Comparison of ENCODE assay signal across 8 cellular contexts in the genomic region with DNA sequence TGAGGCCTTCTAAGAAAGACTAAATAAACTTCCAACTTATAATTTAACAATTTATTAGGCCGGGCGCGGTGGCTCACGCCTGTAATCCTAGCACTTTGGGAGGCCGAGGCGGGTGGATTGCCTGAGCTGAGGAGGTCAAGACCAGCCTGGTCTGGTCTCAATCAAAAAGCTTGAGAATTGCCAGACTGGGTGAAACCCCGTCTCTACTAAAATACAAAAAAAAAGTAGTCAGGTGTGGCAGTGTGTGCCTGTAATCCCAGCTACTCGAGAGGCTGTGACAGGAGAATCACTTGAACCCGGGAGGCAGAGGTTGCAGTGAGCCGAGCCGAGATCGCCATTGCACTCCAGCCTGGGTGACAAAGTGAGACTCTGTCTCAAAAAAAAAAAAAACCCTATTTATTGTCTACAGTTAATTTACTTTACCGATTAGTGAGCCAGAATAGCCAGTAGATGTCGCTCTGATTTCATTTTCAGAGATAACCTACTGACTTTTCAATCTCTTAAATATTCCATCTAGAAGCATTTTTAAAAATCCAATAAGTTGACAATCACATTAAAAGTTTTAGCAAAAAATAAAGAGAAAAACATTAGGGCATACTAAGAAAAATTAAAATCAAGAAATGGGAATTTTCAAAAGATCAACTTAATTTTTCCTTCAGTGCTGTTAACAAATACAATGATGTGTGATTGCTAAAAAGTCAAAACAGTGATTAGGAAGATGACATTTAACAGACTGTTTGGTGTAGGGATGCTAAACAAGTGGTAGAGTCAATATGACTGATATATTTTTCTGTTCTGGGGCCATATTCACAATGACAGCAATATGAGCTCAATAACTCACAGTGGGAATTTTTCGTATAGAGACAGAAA. TPM values are rescaled to one million over a fixed set of nuclear protein-coding genes. Genes with fewer than 3 reads are reported as not detected.
DNase-seq lines count a peak whose midpoint lies in the region; ATAC-seq, FAIRE-seq and TF ChIP-seq lines count a peak whose summit lies in the region.

No MANE protein-coding gene starts in this region.

- peak overlapping the region; percentile 30; the same call in 1 of the 2 replicates for H3K4me2 ChIP-seq in MM.1S (ENCODE audit: low read depth, low read length)

- H3K9me3 ChIP-seq in MM.1S (replicated peaks; ENCODE audit: insufficient read depth, low read length) (no peaks in the 10 kb centered on the region), small intestine (ENCODE audit: control insufficient read depth, low read depth) (no peaks in the 10 kb centered on the region)

- H3K4me1 ChIP-seq in MM.1S (ENCODE audit: low read length) (no peaks in the 10 kb centered on the region), small intestine (ENCODE audit: control insufficient read depth in 2 of 2, insufficient read depth in 1 of 2, low read depth in 1 of 2, low read length in 1 of 2) (no peaks in the 10 kb centered on the region)

- intact Hi-C loops in activated CD4-positive, alpha-beta T cell treated with anti-CD3 and anti-CD28 coated beads for 36 hours (cut with DNase I, micrococcal nuclease) = loop anchor here (1.0 to 10.0 kb wide), 5 partner anchors 75 to 772 kb away; no protein-coding TSS in a partner anchor

- H3K27ac Mint-ChIP-seq in activated CD4-positive, alpha-beta T cell treated with anti-CD3 and anti-CD28 coated beads for 36 hours = no peak overlapping the region

- H3K9ac ChIP-seq in MM.1S (ENCODE audit: low read length) = no peak overlapping the region

- DNase-seq in activated CD4-positive, alpha-beta T cell treated with anti-CD3 and anti-CD28 coated beads for 36 hours = peak; percentile 6
- DNase-seq in activated CD4-positive, alpha-beta T cell treated with anti-CD3 and anti-CD28 coated beads for 1 hour = no peak
- peak; percentile 79 for DNase-seq in MM.1S
- peak; percentile 52 for DNase-seq in SW480 (ENCODE audit: low spot score)
- peak; percentile 37 for DNase-seq in foreskin melanocyte
- DNase-seq in small intestine = peak; percentile 61
- DNase-seq in activated CD4-positive, alpha-beta T cell treated with anti-CD3 and anti-CD28 coated beads, Interleukin-2, amount 50 U/mL, for 1 hour = no peak

- no peaks in the 10 kb centered on the region for H3K9me3 Mint-ChIP-seq in activated CD4-positive, alpha-beta T cell treated with anti-CD3 and anti-CD28 coated beads for 36 hours (ENCODE audit: low read depth)

- H3K79me2 ChIP-seq in MM.1S (ENCODE audit: low read length) = no peaks in the 10 kb centered on the region

- POLR2A ChIA-PET in activated CD4-positive, alpha-beta T cell treated with anti-CD3 and anti-CD28 coated beads for 36 hours (lab: Charles Lee) = no interaction called here

- no peak overlapping the region for H3K27ac ChIP-seq in MM.1S (ENCODE audit: low read length)
- no peak overlapping the region for H3K27ac ChIP-seq in small intestine (ENCODE audit: low read depth in 1 of 2, low read length in 1 of 2)

- 27 to 37% (median 30%) methylated on average over 15 of the region's 15 CpGs for WGBS in small intestine, 3 donors

- H3K27me3 Mint-ChIP-seq in activated CD4-positive, alpha-beta T cell treated with anti-CD3 and anti-CD28 coated beads for 36 hours = peaks cover 20% of the 10 kb centered on the region

- FAIRE-seq in small intestine (lab: Jason Lieb, UNC) = peak; percentile 41

- H3K27me3 ChIP-seq in MM.1S (replicated peaks; ENCODE audit: insufficient read depth, low read length) (no peaks in the 10 kb centered on the region), small intestine (ENCODE audit: control insufficient read depth in 2 of 2, insufficient read depth in 2 of 2, low read length in 2 of 2) (no peaks in the 10 kb centered on the region)

- peaks cover 4% of the 10 kb centered on the region; the same call in 1 of the 2 replicates for H3F3A ChIP-seq in MM.1S (ENCODE audit: insufficient read depth, low read length)

- no peak overlapping the region for H3K4me3 Mint-ChIP-seq in activated CD4-positive, alpha-beta T cell treated with anti-CD3 and anti-CD28 coated beads for 36 hours

- H3K36me3 ChIP-seq in MM.1S (replicated peaks; ENCODE audit: insufficient read depth, low read length) (no peaks in the 10 kb centered on the region), small intestine (ENCODE audit: control insufficient read depth in 2 of 2, insufficient read depth in 2 of 2, low read length in 2 of 2) (no peaks in the 10 kb centered on the region)

- no peak overlapping the region; the same call in 1 of the 2 replicates for H2AFZ ChIP-seq in MM.1S (ENCODE audit: low read length)

- H3K36me3 Mint-ChIP-seq in activated CD4-positive, alpha-beta T cell treated with anti-CD3 and anti-CD28 coated beads for 36 hours (ENCODE audit: low read depth) = no peaks in the 10 kb centered on the region

- TF ChIP-seq CTCF in MM.1S (IDR thresholded peaks at IDR 0.05; ENCODE audit: low read length) = peak; percentile 72

- CTCF ChIA-PET in activated CD4-positive, alpha-beta T cell treated with anti-CD3 and anti-CD28 coated beads for 36 hours (lab: Charles Lee) = interaction anchor here (0.6 to 2.8 kb wide), 19 partner anchors 9 to 927 kb away, joined by 3 to 26 read pairs (median 4); no protein-coding TSS in a partner anchor

- H3K4me3 ChIP-seq in MM.1S (ENCODE audit: low read length) (no peak overlapping the region), small intestine (ENCODE audit: low read depth in 1 of 2, low read length in 2 of 2) (no peak overlapping the region)

- ATAC-seq in activated CD4-positive, alpha-beta T cell treated with anti-CD3 and anti-CD28 coated beads for 36 hours = peak; percentile 49
- no peak for ATAC-seq in GM18868 (IDR thresholded peaks at IDR 0.05; ENCODE audit: unreplicated experiment)

- no peaks in the 10 kb centered on the region for H3K9me2 ChIP-seq in MM.1S (replicated peaks; ENCODE audit: insufficient read depth, low read length)

- H4K20me1 ChIP-seq in MM.1S (ENCODE audit: insufficient read depth, low read length) = no peaks in the 10 kb centered on the region

- no peaks in the 10 kb centered on the region for H3K4me1 Mint-ChIP-seq in activated CD4-positive, alpha-beta T cell treated with anti-CD3 and anti-CD28 coated beads for 36 hours

RNA-seq across cellular contexts. Expression of a gene that starts 4.3 kb away (rescaled TPM):
- under 1 TPM in 1 of 2 experiments, not detected in 1; 0.04 TPM for total RNA-seq in activated CD4-positive, alpha-beta T cell treated with anti-CD3 and anti-CD28 coated beads for 36 hours
- 10 to 100 TPM; 21.6 to 30.2 (median 25.5) TPM for polyA plus RNA-seq in small intestine

RNA-seq across cellular contexts. Expression of a gene that starts 9.8 kb away (rescaled TPM):
- not detected for total RNA-seq in activated CD4-positive, alpha-beta T cell treated with anti-CD3 and anti-CD28 coated beads for 36 hours
- under 1 TPM in 1 of 3 donors, not detected in 2; 0.03 TPM for polyA plus RNA-seq in small intestine

Comparison
In these comparisons a context has a peak if more than half of its experiments do, and no peak if none do; other contexts are left out.
1. DNase-seq: peak in activated CD4-positive, alpha-beta T cell treated with anti-CD3 and anti-CD28 coated beads for 36 hours (single experiment), MM.1S (single experiment), SW480 (single experiment), foreskin melanocyte (single experiment) and small intestine (single experiment); none in activated CD4-positive, alpha-beta T cell treated with anti-CD3 and anti-CD28 coated beads for 1 hour (single experiment) and activated CD4-positive, alpha-beta T cell treated with anti-CD3 and anti-CD28 coated beads, Interleukin-2, amount 50 U/mL, for 1 hour (single experiment).